In the genomic region with DNA sequence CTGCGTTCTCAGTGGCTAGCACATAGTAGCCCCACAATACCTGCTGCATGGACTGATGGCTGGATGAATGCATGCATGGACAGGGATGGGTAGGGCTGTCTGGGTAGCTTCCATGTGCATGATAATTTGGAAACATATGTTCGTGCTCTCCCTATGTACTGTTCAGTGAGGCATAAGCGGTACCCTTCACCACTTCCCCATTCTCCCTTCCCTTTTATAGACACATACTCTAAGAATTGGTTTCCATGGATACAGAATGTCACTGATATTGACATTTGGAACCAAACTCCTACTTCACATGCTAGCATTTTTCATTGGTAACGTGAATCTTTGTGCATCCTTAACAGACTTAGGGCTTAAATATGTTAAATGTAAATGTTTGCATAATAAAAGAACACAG, we compare ENCODE assay signal across 12 cellular contexts. TPM values are rescaled to one million over a fixed set of nuclear protein-coding genes. Genes with fewer than 3 reads are reported as not detected.
DNase-seq lines count a peak whose midpoint lies in the region; ATAC-seq and TF ChIP-seq lines count a peak whose summit lies in the region.
"Had no signal": no experiment of that assay in that cellular context is flagged by ENCODE, and none has a peak within 500 bp of the region (broad histone marks: within the 10 kb centered on the region; RNA-seq: fewer than 3 reads in every experiment).

No MANE protein-coding gene starts in this region.

- H3K4me3 Mint-ChIP-seq in naive thymus-derived CD4-positive, alpha-beta T cell: no peak overlapping the region

- DNase-seq in Kasumi-1 (lab: John Stamatoyannopoulos, UW): peak; percentile 99
- DNase-seq in naive thymus-derived CD4-positive, alpha-beta T cell: no peak
- DNase-seq in osteoblast (ENCODE audit: insufficient read length, low spot score, missing footprints): no peak
- no peak for DNase-seq in NCI-H1930 (lab: John Stamatoyannopoulos, UW)
- no peak for DNase-seq in T-helper 2 cell
- DNase-seq: Calu3; hippocampal formation; NCI-H526; stimulated activated CD4-positive, alpha-beta T cell treated with anti-CD3 and anti-CD28 coated beads, Interleukin-4, amount 100 ng/mL, for 4 hours had no signal

- H3K4me3 ChIP-seq in naive thymus-derived CD4-positive, alpha-beta T cell (ENCODE audit: low read length): no peak overlapping the region
- H3K4me3 ChIP-seq in osteoblast (ENCODE audit: insufficient read depth, low read length): no peak overlapping the region

- H3K36me3 Mint-ChIP-seq in naive thymus-derived CD4-positive, alpha-beta T cell: peaks cover 0 to 6% (median 3%) of the 10 kb centered on the region in 5 donors

- CTCF ChIA-PET in naive thymus-derived CD4-positive, alpha-beta T cell (lab: Charles Lee): no interaction called here

- intact Hi-C loops in naive thymus-derived CD4-positive, alpha-beta T cell (cut with micrococcal nuclease): no loop called here

- peaks cover 0 to 4% (median 0%) of the 10 kb centered on the region in 11 donors for H3K9me3 Mint-ChIP-seq in naive thymus-derived CD4-positive, alpha-beta T cell

- peaks cover 22% of the 10 kb centered on the region for H4K20me1 ChIP-seq in osteoblast (ENCODE audit: insufficient read depth, low read length)

- H3K27ac Mint-ChIP-seq in naive thymus-derived CD4-positive, alpha-beta T cell: no peak overlapping the region

- no peak overlapping the region for H2AFZ ChIP-seq in osteoblast (ENCODE audit: low read length)

- no peaks in the 10 kb centered on the region for H3K36me3 ChIP-seq in naive thymus-derived CD4-positive, alpha-beta T cell (ENCODE audit: control insufficient read depth in 2 of 3, insufficient read depth in 3 of 3, low read length in 3 of 3)
- H3K36me3 ChIP-seq in osteoblast (ENCODE audit: insufficient read depth, low read length): no peaks in the 10 kb centered on the region

- peaks cover 0 to 28% (median 5%) of the 10 kb centered on the region in 7 donors for H3K4me1 Mint-ChIP-seq in naive thymus-derived CD4-positive, alpha-beta T cell

- peaks cover 51% of the 10 kb centered on the region for H3K79me2 ChIP-seq in osteoblast (ENCODE audit: insufficient read depth, low read length)

- peak; percentile 50 for ATAC-seq in GM18909 (IDR thresholded peaks at IDR 0.05; ENCODE audit: poor library complexity, unreplicated experiment)
- peak; percentile 46 for ATAC-seq in HG02852 (IDR thresholded peaks at IDR 0.05; ENCODE audit: unreplicated experiment)
- ATAC-seq in naive thymus-derived CD4-positive, alpha-beta T cell: peak; percentile 59
- no peak for ATAC-seq in GM19467 (IDR thresholded peaks at IDR 0.05; ENCODE audit: unreplicated experiment)

- TF ChIP-seq CTCF in osteoblast (IDR thresholded peaks at IDR 0.05; ENCODE audit: extremely low read depth, low read depth, low read length): no peak

- POLR2A ChIA-PET in naive thymus-derived CD4-positive, alpha-beta T cell (lab: Charles Lee): no interaction called here

- H3K27me3 ChIP-seq in naive thymus-derived CD4-positive, alpha-beta T cell (ENCODE audit: control insufficient read depth in 2 of 2, insufficient read depth in 2 of 2, low read length in 2 of 2): no peaks in the 10 kb centered on the region
- no peaks in the 10 kb centered on the region for H3K27me3 ChIP-seq in osteoblast (ENCODE audit: insufficient read depth, low read length)

- H3K4me1 ChIP-seq in naive thymus-derived CD4-positive, alpha-beta T cell (ENCODE audit: control insufficient read depth in 2 of 2, insufficient read depth in 2 of 2, low read length in 2 of 2): no peaks in the 10 kb centered on the region
- H3K4me1 ChIP-seq in osteoblast (ENCODE audit: insufficient read depth, low read length): peaks cover 21% of the 10 kb centered on the region

- H3K9me3 ChIP-seq in naive thymus-derived CD4-positive, alpha-beta T cell (ENCODE audit: control insufficient read depth in 2 of 3, low read length in 3 of 3): no peaks in the 10 kb centered on the region
- H3K9me3 ChIP-seq in osteoblast (ENCODE audit: low read depth, low read length): no peaks in the 10 kb centered on the region

- H3K4me2 ChIP-seq in osteoblast (ENCODE audit: insufficient read depth, low read length): no peak overlapping the region

- no peak overlapping the region for H3K27ac ChIP-seq in naive thymus-derived CD4-positive, alpha-beta T cell (ENCODE audit: low read depth, low read length)
- H3K27ac ChIP-seq in osteoblast (ENCODE audit: low read depth, low read length): no peak overlapping the region

- peaks cover 0 to 2% (median 0%) of the 10 kb centered on the region in 5 donors for H3K27me3 Mint-ChIP-seq in naive thymus-derived CD4-positive, alpha-beta T cell

RNA-seq across cellular contexts. Expression of gene USP46, which starts 20.4 kb away (rescaled TPM):
- 10 to 100 TPM in 1 of 5 experiments, 1 to 10 TPM in 4; 3.0 to 11.7 (median 4.0) TPM for total RNA-seq in naive thymus-derived CD4-positive, alpha-beta T cell
- polyA plus RNA-seq in naive thymus-derived CD4-positive, alpha-beta T cell: 1 to 10 TPM in 1 of 2 donors, under 1 TPM in 1; 0.89 to 3.0 TPM
- total RNA-seq in osteoblast: 12.4 and 12.7 TPM in 2 replicates

Comparison
In these comparisons a context has a peak if more than half of its experiments do, and no peak if none do; other contexts are left out.
1. DNase-seq: peak in Kasumi-1 (2 of 2); none in naive thymus-derived CD4-positive, alpha-beta T cell (0 of 9), osteoblast (single experiment), NCI-H1930 (0 of 2) and T-helper 2 cell (0 of 5).